In the genomic region with DNA sequence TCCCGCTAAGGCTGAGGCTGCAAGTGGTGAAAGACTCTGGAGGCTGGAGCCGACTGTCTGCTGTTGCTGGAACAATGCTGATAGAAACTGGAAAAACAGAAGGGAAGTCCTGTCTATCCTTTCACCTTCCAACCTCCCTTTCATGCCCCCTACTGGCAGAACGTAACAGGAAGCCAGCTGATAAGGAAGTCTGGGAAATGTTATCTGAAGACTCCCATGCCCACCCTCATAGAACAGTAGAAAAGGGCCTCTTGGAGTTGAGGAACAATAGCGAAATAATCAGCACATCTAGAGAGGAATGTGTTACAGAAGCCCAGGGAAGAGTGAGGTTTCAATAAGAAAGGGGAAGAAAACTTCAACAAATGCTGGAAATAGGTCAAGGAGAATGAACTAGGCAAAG, we compare ENCODE assay signal across 1 cellular context.
TF ChIP-seq lines count a peak whose summit lies in the region.

No MANE protein-coding gene starts in this region.

TF ChIP-seq in GM23338, 12 proteins besides CTCF, POLR2A, EP300 and RAD21:
- TF ChIP-seq, protein P1, sequence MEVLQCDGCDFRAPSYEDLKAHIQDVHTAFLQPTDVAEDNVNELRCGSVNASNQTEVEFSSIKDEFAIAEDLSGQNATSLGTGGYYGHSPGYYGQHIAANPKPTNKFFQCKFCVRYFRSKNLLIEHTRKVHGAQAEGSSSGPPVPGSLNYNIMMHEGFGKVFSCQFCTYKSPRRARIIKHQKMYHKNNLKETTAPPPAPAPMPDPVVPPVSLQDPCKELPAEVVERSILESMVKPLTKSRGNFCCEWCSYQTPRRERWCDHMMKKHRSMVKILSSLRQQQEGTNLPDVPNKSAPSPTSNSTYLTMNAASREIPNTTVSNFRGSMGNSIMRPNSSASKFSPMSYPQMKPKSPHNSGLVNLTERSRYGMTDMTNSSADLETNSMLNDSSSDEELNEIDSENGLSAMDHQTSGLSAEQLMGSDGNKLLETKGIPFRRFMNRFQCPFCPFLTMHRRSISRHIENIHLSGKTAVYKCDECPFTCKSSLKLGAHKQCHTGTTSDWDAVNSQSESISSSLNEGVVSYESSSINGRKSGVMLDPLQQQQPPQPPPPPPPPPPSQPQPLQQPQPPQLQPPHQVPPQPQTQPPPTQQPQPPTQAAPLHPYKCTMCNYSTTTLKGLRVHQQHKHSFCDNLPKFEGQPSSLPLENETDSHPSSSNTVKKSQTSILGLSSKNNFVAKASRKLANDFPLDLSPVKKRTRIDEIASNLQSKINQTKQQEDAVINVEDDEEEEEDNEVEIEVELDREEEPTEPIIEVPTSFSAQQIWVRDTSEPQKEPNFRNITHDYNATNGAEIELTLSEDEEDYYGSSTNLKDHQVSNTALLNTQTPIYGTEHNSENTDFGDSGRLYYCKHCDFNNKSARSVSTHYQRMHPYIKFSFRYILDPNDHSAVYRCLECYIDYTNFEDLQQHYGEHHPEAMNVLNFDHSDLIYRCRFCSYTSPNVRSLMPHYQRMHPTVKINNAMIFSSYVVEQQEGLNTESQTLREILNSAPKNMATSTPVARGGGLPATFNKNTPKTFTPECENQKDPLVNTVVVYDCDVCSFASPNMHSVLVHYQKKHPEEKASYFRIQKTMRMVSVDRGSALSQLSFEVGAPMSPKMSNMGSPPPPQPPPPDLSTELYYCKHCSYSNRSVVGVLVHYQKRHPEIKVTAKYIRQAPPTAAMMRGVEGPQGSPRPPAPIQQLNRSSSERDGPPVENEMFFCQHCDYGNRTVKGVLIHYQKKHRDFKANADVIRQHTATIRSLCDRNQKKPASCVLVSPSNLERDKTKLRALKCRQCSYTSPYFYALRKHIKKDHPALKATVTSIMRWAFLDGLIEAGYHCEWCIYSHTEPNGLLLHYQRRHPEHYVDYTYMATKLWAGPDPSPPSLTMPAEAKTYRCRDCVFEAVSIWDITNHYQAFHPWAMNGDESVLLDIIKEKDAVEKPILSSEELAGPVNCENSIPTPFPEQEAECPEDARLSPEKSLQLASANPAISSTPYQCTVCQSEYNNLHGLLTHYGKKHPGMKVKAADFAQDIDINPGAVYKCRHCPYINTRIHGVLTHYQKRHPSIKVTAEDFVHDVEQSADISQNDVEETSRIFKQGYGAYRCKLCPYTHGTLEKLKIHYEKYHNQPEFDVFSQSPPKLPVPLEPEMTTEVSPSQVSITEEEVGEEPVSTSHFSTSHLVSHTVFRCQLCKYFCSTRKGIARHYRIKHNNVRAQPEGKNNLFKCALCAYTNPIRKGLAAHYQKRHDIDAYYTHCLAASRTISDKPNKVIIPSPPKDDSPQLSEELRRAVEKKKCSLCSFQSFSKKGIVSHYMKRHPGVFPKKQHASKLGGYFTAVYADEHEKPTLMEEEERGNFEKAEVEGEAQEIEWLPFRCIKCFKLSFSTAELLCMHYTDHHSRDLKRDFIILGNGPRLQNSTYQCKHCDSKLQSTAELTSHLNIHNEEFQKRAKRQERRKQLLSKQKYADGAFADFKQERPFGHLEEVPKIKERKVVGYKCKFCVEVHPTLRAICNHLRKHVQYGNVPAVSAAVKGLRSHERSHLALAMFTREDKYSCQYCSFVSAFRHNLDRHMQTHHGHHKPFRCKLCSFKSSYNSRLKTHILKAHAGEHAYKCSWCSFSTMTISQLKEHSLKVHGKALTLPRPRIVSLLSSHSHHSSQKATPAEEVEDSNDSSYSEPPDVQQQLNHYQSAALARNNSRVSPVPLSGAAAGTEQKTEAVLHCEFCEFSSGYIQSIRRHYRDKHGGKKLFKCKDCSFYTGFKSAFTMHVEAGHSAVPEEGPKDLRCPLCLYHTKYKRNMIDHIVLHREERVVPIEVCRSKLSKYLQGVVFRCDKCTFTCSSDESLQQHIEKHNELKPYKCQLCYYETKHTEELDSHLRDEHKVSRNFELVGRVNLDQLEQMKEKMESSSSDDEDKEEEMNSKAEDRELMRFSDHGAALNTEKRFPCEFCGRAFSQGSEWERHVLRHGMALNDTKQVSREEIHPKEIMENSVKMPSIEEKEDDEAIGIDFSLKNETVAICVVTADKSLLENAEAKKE (CRISPR knock-in tag; IDR thresholded peaks at IDR 0.05): peak; percentile 63
- TF ChIP-seq POLR2AphosphoS5 (IDR thresholded peaks at IDR 0.05; ENCODE audit: low read depth): no peak
